In genomic region chr2:196915512-196916189, GRCh38 we compare ENCODE assay signal across 13 cellular contexts. TPM values are rescaled to one million over a fixed set of nuclear protein-coding genes. Genes with fewer than 3 reads are reported as not detected.
DNase-seq lines count a peak whose midpoint lies in the region; ATAC-seq and TF ChIP-seq lines count a peak whose summit lies in the region.
"Had no signal": no experiment of that assay in that cellular context is flagged by ENCODE, and none has a peak within 500 bp of the region (broad histone marks: within the 10 kb centered on the region; RNA-seq: fewer than 3 reads in every experiment).

No MANE protein-coding gene starts in this region.

- peak overlapping the region; percentile 85 for H3K27ac Mint-ChIP-seq in activated T-cell treated with anti-CD3 and anti-CD28 coated beads, Interleukin-2, amount 50 U/mL, for 72 hours
- H3K27ac Mint-ChIP-seq in activated CD4-positive, alpha-beta memory T cell treated with anti-CD3 and anti-CD28 coated beads for 36 hours, result peak overlapping the region; percentile 93

- peak; percentile 54 to 60 for ATAC-seq in activated T-cell treated with anti-CD3 and anti-CD28 coated beads, Interleukin-2, amount 50 U/mL, for 72 hours (replicated peaks in 1 of 2)
- peak; percentile 31 for ATAC-seq in HG02885 (IDR thresholded peaks at IDR 0.05; ENCODE audit: poor library complexity, unreplicated experiment)

- POLR2A ChIA-PET in activated CD4-positive, alpha-beta memory T cell treated with anti-CD3 and anti-CD28 coated beads for 36 hours (lab: Charles Lee), result interaction anchor here (1.2 to 2.6 kb wide), 3 partner anchors 9 to 116 kb away, joined by 5 to 14 read pairs (median 6); partner anchors contain the start of genes GTF3C3 and PGAP1

- no peak for TF ChIP-seq POLR2A in erythroblast (IDR thresholded peaks at IDR 0.05; ENCODE audit: low read length)

- no peaks in the 10 kb centered on the region for H3K4me1 ChIP-seq in thymus (ENCODE audit: control insufficient read depth, insufficient read depth, low read length)
- H3K4me1 ChIP-seq: parathyroid adenoma, uterus had no signal

- DNase-seq in activated T-cell treated with anti-CD3 and anti-CD28 coated beads, Interleukin-2, amount 50 U/mL, for 72 hours, result no peak
- no peak for DNase-seq in activated T-cell treated with anti-CD3 and anti-CD28 coated beads, Interleukin-2, amount 50 U/mL, for 48 hours
- DNase-seq in activated CD4-positive, alpha-beta memory T cell treated with anti-CD3 and anti-CD28 coated beads for 36 hours, result no peak
- no peak for DNase-seq in SHP77 treated with DMSO at 0.1 percent for 48 hours (lab: John Stamatoyannopoulos, UW)
- no peak for DNase-seq in erythroblast (lab: John Stamatoyannopoulos, UW)
- DNase-seq in 8988T, result no peak
- DNase-seq: brain microvascular endothelial cell, IMR-90, kidney, uterus had no signal

- WGBS in thymus, result 89% methylated on average over 3 of the region's 3 CpGs

- H3K4me3 ChIP-seq in thymus (ENCODE audit: low read length), result no peak overlapping the region
- H3K4me3 ChIP-seq: uterus had no signal

- peak overlapping the region; percentile 21 for H3K27ac ChIP-seq in thymus (ENCODE audit: low read depth)
- H3K27ac ChIP-seq: brain microvascular endothelial cell, parathyroid adenoma, uterus had no signal

- peaks cover 5 to 6% of the 10 kb centered on the region in 2 donors for H3K9me3 Mint-ChIP-seq in activated T-cell treated with anti-CD3 and anti-CD28 coated beads, Interleukin-2, amount 50 U/mL, for 72 hours
- peaks cover 5% of the 10 kb centered on the region for H3K9me3 Mint-ChIP-seq in activated CD4-positive, alpha-beta memory T cell treated with anti-CD3 and anti-CD28 coated beads for 36 hours

- H3K27me3 ChIP-seq in thymus (ENCODE audit: control insufficient read depth, insufficient read depth), result no peaks in the 10 kb centered on the region
- H3K27me3 ChIP-seq: brain microvascular endothelial cell, uterus had no signal

- peaks cover 27 to 62% of the 10 kb centered on the region in 2 donors for H3K36me3 Mint-ChIP-seq in activated T-cell treated with anti-CD3 and anti-CD28 coated beads, Interleukin-2, amount 50 U/mL, for 72 hours (ENCODE audit: insufficient read depth in 2 of 2)
- H3K36me3 Mint-ChIP-seq in activated CD4-positive, alpha-beta memory T cell treated with anti-CD3 and anti-CD28 coated beads for 36 hours, result peaks cover 66% of the 10 kb centered on the region

- CTCF ChIA-PET in activated CD4-positive, alpha-beta memory T cell treated with anti-CD3 and anti-CD28 coated beads for 36 hours (lab: Charles Lee), result no interaction called here

- H3K4me3 Mint-ChIP-seq in activated T-cell treated with anti-CD3 and anti-CD28 coated beads, Interleukin-2, amount 50 U/mL, for 72 hours, result peak overlapping the region; percentile 63 to 81
- peak overlapping the region; percentile 10 for H3K4me3 Mint-ChIP-seq in activated CD4-positive, alpha-beta memory T cell treated with anti-CD3 and anti-CD28 coated beads for 36 hours

- no peaks in the 10 kb centered on the region for H3K27me3 Mint-ChIP-seq in activated T-cell treated with anti-CD3 and anti-CD28 coated beads, Interleukin-2, amount 50 U/mL, for 72 hours (ENCODE audit: low read depth)
- no peaks in the 10 kb centered on the region for H3K27me3 Mint-ChIP-seq in activated CD4-positive, alpha-beta memory T cell treated with anti-CD3 and anti-CD28 coated beads for 36 hours

- intact Hi-C loops in activated CD4-positive, alpha-beta memory T cell treated with anti-CD3 and anti-CD28 coated beads for 36 hours (cut with micrococcal nuclease), result loop anchor here (1.0 kb wide), 1 partner anchor 11 kb away; the partner anchor contains the start of gene PGAP1

- H3K36me3 ChIP-seq in thymus (ENCODE audit: control insufficient read depth, insufficient read depth), result no peaks in the 10 kb centered on the region
- H3K36me3 ChIP-seq: uterus had no signal

- peaks cover 27% of the 10 kb centered on the region for H3K4me1 Mint-ChIP-seq in activated T-cell treated with anti-CD3 and anti-CD28 coated beads, Interleukin-2, amount 50 U/mL, for 72 hours (ENCODE audit: low read depth)
- H3K4me1 Mint-ChIP-seq in activated CD4-positive, alpha-beta memory T cell treated with anti-CD3 and anti-CD28 coated beads for 36 hours (ENCODE audit: low read depth), result peaks cover 36% of the 10 kb centered on the region

- no peaks in the 10 kb centered on the region for H3K9me3 ChIP-seq in thymus (ENCODE audit: control insufficient read depth)
- H3K9me3 ChIP-seq: uterus had no signal

RNA-seq across cellular contexts. Expression of gene PGAP1, which starts 10.9 kb away (rescaled TPM):
- total RNA-seq in activated T-cell treated with anti-CD3 and anti-CD28 coated beads, Interleukin-2, amount 50 U/mL, for 72 hours, result 10 to 100 TPM; 22.5 to 36.3 TPM
- total RNA-seq in activated CD4-positive, alpha-beta memory T cell treated with anti-CD3 and anti-CD28 coated beads for 36 hours, result 10 to 100 TPM; 24.5 to 25.5 TPM
- polyA plus RNA-seq in thymus, result 3.1 TPM
